11 cellular contexts compared by ENCODE assay signal in the genomic region with DNA sequence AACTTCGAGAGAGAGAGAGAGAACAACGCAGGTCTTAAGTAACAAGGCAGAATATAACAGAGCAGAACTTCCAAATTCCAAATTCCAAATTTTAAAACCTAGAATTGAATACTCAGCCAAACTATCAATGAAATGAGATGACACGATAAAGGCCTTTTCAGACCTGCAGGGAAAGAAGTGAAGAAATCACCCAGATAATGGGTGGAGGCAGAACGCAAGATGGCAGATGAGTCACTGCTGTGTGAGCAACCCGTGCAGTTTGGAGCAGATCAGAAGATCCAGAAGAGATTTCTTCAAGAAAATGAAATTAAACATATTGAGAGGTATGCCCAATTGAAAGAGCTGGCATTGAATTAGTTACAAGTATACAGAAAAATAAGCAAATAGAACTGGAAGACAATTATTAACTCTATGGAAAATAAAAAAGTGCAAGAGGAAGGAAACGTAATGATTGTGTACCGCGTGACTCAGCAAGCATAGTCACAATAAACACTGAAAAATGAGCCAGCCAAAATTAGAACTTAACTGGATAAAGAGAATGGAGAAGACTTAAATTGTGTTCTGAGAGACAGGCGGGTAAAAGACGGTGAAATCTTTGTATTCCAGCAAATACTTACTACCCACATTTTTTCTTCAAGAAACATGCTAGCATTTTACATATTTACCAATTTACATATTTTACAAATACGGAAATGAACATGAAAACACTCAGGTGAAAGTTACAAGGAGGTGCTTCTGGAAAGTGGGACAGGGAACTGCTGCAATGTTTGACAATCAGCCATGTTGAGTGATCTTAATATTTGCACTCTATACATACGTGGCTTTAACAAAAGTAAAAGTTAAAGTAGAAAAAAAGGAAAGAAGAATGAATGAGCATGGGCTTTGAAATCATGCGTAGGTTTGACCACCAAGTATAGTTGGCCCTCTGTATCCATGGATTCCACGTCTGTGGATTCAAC.
DNase-seq lines count a peak whose midpoint lies in the region; ATAC-seq and TF ChIP-seq lines count a peak whose summit lies in the region.
"Had no signal": no experiment of that assay in that cellular context is flagged by ENCODE, and none has a peak within 500 bp of the region (broad histone marks: within the 10 kb centered on the region; RNA-seq: fewer than 3 reads in every experiment).

No MANE protein-coding gene starts in this region.

- no peaks in the 10 kb centered on the region for H3K36me3 ChIP-seq in left lung

- H3K27ac ChIP-seq in left lung = peak overlapping the region; percentile 8 to 72
- H3K27ac ChIP-seq: dorsolateral prefrontal cortex had no signal

- ATAC-seq in left lung (peak; percentile 69), GM18870 (IDR thresholded peaks at IDR 0.05; ENCODE audit: unreplicated experiment) (no peak), GM21423 (IDR thresholded peaks at IDR 0.05; ENCODE audit: unreplicated experiment) (no peak)

- peaks cover 0 to 3% of the 10 kb centered on the region in 2 donors for H3K4me1 ChIP-seq in left lung

- no peak for TF ChIP-seq CTCF in left lung (IDR thresholded peaks at IDR 0.05)

- H3K9me3 ChIP-seq in left lung = peaks cover 0 to 7% of the 10 kb centered on the region in 2 donors

- DNase-seq in AG08395 (ENCODE audit: low spot score) (peak; percentile 85), LHCN-M2 (ENCODE audit: low read depth) (peak; percentile 67), amniotic stem cell (lab: John Stamatoyannopoulos, UW) (peak; percentile 41), left lung (peak in 1 of 2 donors; percentile 37)
- no peak for DNase-seq in activated CD4-positive, alpha-beta T cell treated with anti-CD3 and anti-CD28 coated beads for 48 hours
- no peak for DNase-seq in activated CD4-positive, CD25-positive, alpha-beta regulatory T cell (lab: John Stamatoyannopoulos, UW)
- DNase-seq: dorsolateral prefrontal cortex, GOT3, naive B cell had no signal

- no peaks in the 10 kb centered on the region for H3K27me3 ChIP-seq in left lung
- H3K27me3 ChIP-seq: dorsolateral prefrontal cortex had no signal

- intact Hi-C loops in left lung (cut with DNase I) = no loop called here

- no peak overlapping the region for H3K4me3 ChIP-seq in left lung
- H3K4me3 ChIP-seq: dorsolateral prefrontal cortex had no signal

Comparison
In these comparisons a context has a peak if more than half of its experiments do, and no peak if none do; other contexts are left out.
1. DNase-seq: peak in AG08395 (single experiment), LHCN-M2 (single experiment) and amniotic stem cell (single experiment); none in activated CD4-positive, alpha-beta T cell treated with anti-CD3 and anti-CD28 coated beads for 48 hours (single experiment) and activated CD4-positive, CD25-positive, alpha-beta regulatory T cell (0 of 4).